2 cellular contexts compared by ENCODE assay signal in genomic region chr10:28686835-28687682, GRCh38.
TF ChIP-seq lines count a peak whose summit lies in the region.

No MANE protein-coding gene starts in this region.

TF ChIP-seq in GM23338, 12 proteins besides CTCF, POLR2A, EP300 and RAD21 (continued from another document):
- TF ChIP-seq REST (IDR thresholded peaks at IDR 0.05; ENCODE audit: unreplicated experiment), result no peak
TF ChIP-seq in GM23338: peak in this region for 1.

TF ChIP-seq in WTC11, 78 proteins besides CTCF, POLR2A, EP300 and RAD21 (continued from another document):
- TF ChIP-seq AFF4 (CRISPR knock-in tag; IDR thresholded peaks at IDR 0.05; ENCODE audit: borderline replicate concordance) (no peak), NFE2L1 (CRISPR knock-in tag; IDR thresholded peaks at IDR 0.05) (no peak), TEAD1 (CRISPR knock-in tag; IDR thresholded peaks at IDR 0.05) (no peak), ZNF138 (CRISPR knock-in tag; conservative IDR thresholded peaks at IDR 0.05) (no peak), RORB (CRISPR knock-in tag; IDR thresholded peaks at IDR 0.05) (no peak), HMGXB4 (CRISPR knock-in tag; IDR thresholded peaks at IDR 0.05) (no peak), ZNF263 (CRISPR knock-in tag; IDR thresholded peaks at IDR 0.05; ENCODE audit: low read depth) (no peak)
